8 cellular contexts compared by ENCODE assay signal in the genomic region with DNA sequence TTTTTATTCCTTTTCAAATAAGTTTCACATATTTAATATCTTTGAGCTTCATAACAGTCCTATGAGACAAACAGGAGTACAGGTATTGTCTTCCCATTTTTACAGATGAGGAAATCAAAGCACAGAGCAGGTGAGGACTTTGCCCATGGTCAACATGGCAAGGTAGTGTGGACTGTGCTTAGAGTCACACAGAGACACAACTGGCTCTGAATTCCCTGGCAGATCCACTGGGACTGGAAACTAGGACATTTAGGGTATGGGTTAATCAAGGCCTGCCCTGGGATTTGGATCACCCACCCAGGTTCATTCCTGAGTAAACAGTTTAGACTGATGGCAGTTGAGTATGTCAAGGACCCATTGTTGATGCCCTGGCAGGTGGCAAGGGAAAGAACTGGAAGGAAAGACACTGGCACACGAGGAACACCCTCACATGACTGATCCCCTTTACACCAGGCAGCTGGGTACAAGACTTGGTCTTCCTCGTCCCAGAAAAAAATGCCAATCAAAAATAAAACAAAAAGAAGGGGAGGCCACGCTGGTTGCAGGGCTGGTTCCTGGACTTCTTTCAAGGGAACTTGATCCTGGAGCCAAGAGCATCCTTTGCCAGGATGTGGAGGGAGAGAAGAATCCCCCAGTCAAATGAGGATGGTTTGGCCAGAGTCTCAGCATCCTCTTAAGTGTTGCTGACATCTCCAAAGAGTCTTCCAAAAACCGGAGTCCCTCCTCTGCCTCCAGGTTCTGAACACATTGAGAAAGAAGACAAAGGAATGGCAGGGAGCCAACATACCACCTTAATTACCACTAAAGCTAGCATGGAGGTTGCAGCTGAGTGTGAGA. TPM values are rescaled to one million over a fixed set of nuclear protein-coding genes. Genes with fewer than 3 reads are reported as not detected.
A peak's percentile ranks its signal among the peaks of the same experiment; 100 is the strongest.
DNase-seq lines count a peak whose midpoint lies in the region; ATAC-seq and TF ChIP-seq lines count a peak whose summit lies in the region.

No MANE protein-coding gene starts in this region.

- H3K9me3 Mint-ChIP-seq in stimulated activated effector memory CD8-positive, alpha-beta T cell treated with anti-CD3 and anti-CD28 coated beads, Interleukin-12 subunit alpha, Interleukin-12 subunit beta, amount 100 ng/mL, for 72 hours: no peaks in the 10 kb centered on the region
- no peaks in the 10 kb centered on the region for H3K9me3 Mint-ChIP-seq in T-helper 2 cell treated with Interferon-gamma antibody and Interleukin-4, amounts not matched to agents 5 μg/mL and 100 μg/mL, for 36 hours

- no peak for TF ChIP-seq POLR2A in adrenal gland (IDR thresholded peaks at IDR 0.05)

- 24 to 33% (median 32%) methylated on average over 4 of the region's 4 CpGs for WGBS in adrenal gland, 4 donors

- peak overlapping the region; percentile 33 for H3K4me3 Mint-ChIP-seq in stimulated activated effector memory CD8-positive, alpha-beta T cell treated with anti-CD3 and anti-CD28 coated beads, Interleukin-12 subunit alpha, Interleukin-12 subunit beta, amount 100 ng/mL, for 72 hours
- H3K4me3 Mint-ChIP-seq in T-helper 2 cell treated with Interferon-gamma antibody and Interleukin-4, amounts not matched to agents 5 μg/mL and 100 μg/mL, for 36 hours: no peak overlapping the region

- H3K27me3 Mint-ChIP-seq in T-helper 2 cell treated with Interferon-gamma antibody and Interleukin-4, amounts not matched to agents 5 μg/mL and 100 μg/mL, for 36 hours (ENCODE audit: low read depth): no peaks in the 10 kb centered on the region

- H3K4me1 Mint-ChIP-seq in stimulated activated effector memory CD8-positive, alpha-beta T cell treated with anti-CD3 and anti-CD28 coated beads, Interleukin-12 subunit alpha, Interleukin-12 subunit beta, amount 100 ng/mL, for 72 hours: peaks cover 52% of the 10 kb centered on the region
- H3K4me1 Mint-ChIP-seq in T-helper 2 cell treated with Interferon-gamma antibody and Interleukin-4, amounts not matched to agents 5 μg/mL and 100 μg/mL, for 36 hours (ENCODE audit: low read depth): peaks cover 27% of the 10 kb centered on the region

- ATAC-seq in stimulated activated effector memory CD8-positive, alpha-beta T cell treated with anti-CD3 and anti-CD28 coated beads, Interleukin-12 subunit alpha, Interleukin-12 subunit beta, amount 100 ng/mL, for 72 hours: no peak
- no peak for ATAC-seq in GM18502 (IDR thresholded peaks at IDR 0.05; ENCODE audit: poor library complexity, unreplicated experiment)
- ATAC-seq in HG02763 (IDR thresholded peaks at IDR 0.05; ENCODE audit: unreplicated experiment): no peak
- no peak for ATAC-seq in GM19328 (IDR thresholded peaks at IDR 0.05; ENCODE audit: unreplicated experiment)

- H3K36me3 ChIP-seq in HUES6 (ENCODE audit: control insufficient read depth, insufficient read depth, low read length): no peaks in the 10 kb centered on the region
- no peaks in the 10 kb centered on the region for H3K36me3 ChIP-seq in adrenal gland (replicated peaks in 1 of 2)

- H3K27me3 ChIP-seq in HUES6 (ENCODE audit: control insufficient read depth, insufficient read depth, low read length): no peaks in the 10 kb centered on the region
- no peaks in the 10 kb centered on the region for H3K27me3 ChIP-seq in adrenal gland

- H3K9me3 ChIP-seq in HUES6 (ENCODE audit: control insufficient read depth, insufficient read depth, low read depth, low read length): no peaks in the 10 kb centered on the region
- H3K9me3 ChIP-seq in adrenal gland (replicated peaks in 1 of 3): no peaks in the 10 kb centered on the region

- no peak overlapping the region; the same call in 1 of the 2 replicates for H3K27ac ChIP-seq in HUES6 (ENCODE audit: low read depth, low read length)
- H3K27ac ChIP-seq in adrenal gland: peak overlapping the region in 3 of 5 donors; percentile 75 to 92 (median 84)

- intact Hi-C loops in adrenal gland (cut with DNase I): loop anchor here in 1 of 2 donors (5.0 kb wide), 1 partner anchor 32 kb away; no protein-coding TSS in a partner anchor

- H3K9ac ChIP-seq in HUES6 (ENCODE audit: low read length): peak overlapping the region; percentile 52

- H3K4me1 ChIP-seq in HUES6 (ENCODE audit: control insufficient read depth, insufficient read depth, low read length) (peaks cover 73% of the 10 kb centered on the region), adrenal gland (replicated peaks in 1 of 2) (peaks cover 81 to 83% of the 10 kb centered on the region in 2 donors)

- no peaks in the 10 kb centered on the region for H3K36me3 Mint-ChIP-seq in stimulated activated effector memory CD8-positive, alpha-beta T cell treated with anti-CD3 and anti-CD28 coated beads, Interleukin-12 subunit alpha, Interleukin-12 subunit beta, amount 100 ng/mL, for 72 hours
- H3K36me3 Mint-ChIP-seq in T-helper 2 cell treated with Interferon-gamma antibody and Interleukin-4, amounts not matched to agents 5 μg/mL and 100 μg/mL, for 36 hours (ENCODE audit: low read depth): peaks cover 3% of the 10 kb centered on the region

- TF ChIP-seq CTCF in adrenal gland (IDR thresholded peaks at IDR 0.05): no peak

- H3K4me3 ChIP-seq in HUES6 (ENCODE audit: low read depth, low read length) (0 out of 2 replicates have a peak overlapping the region, but pooled peaks have one; percentile 3), adrenal gland (no peak overlapping the region)

- DNase-seq in adrenal gland (no peak), hypothalamus (lab: John Stamatoyannopoulos, UW) (peak in 33 of 51 donors; percentile 3 to 72 (median 34))
- DNase-seq in stimulated activated effector memory CD8-positive, alpha-beta T cell treated with anti-CD3 and anti-CD28 coated beads, Interleukin-12 subunit alpha, Interleukin-12 subunit beta, amount 100 ng/mL, for 72 hours (ENCODE audit: low spot score in 2 of 2): no peak
- no peak for DNase-seq in T-helper 2 cell treated with Interferon-gamma antibody and Interleukin-4, amounts not matched to agents 5 μg/mL and 100 μg/mL, for 36 hours (ENCODE audit: low spot score)

- H3K27ac Mint-ChIP-seq in stimulated activated effector memory CD8-positive, alpha-beta T cell treated with anti-CD3 and anti-CD28 coated beads, Interleukin-12 subunit alpha, Interleukin-12 subunit beta, amount 100 ng/mL, for 72 hours: no peak overlapping the region
- no peak overlapping the region for H3K27ac Mint-ChIP-seq in T-helper 2 cell treated with Interferon-gamma antibody and Interleukin-4, amounts not matched to agents 5 μg/mL and 100 μg/mL, for 36 hours

RNA-seq across cellular contexts. Expression of a gene that starts 34.9 kb away (rescaled TPM):
- total RNA-seq in adrenal gland: 10 to 100 TPM; 28.3 to 95.9 (median 61.2) TPM
- 10 to 100 TPM; 10.0 to 29.7 (median 27.3) TPM for polyA plus RNA-seq in adrenal gland

RNA-seq across cellular contexts. Expression of a gene that starts 37.0 kb away (rescaled TPM):
- total RNA-seq in adrenal gland: 1 to 10 TPM in 1 of 8 donors, under 1 TPM in 7; 0.19 to 1.3 (median 0.56) TPM
- under 1 TPM; 0.11 to 0.64 (median 0.40) TPM for polyA plus RNA-seq in adrenal gland

Comparison
In these comparisons a context has a peak if more than half of its experiments do, and no peak if none do; other contexts are left out.
1. DNase-seq: peak in hypothalamus (33 of 51); none in adrenal gland (0 of 7), stimulated activated effector memory CD8-positive, alpha-beta T cell treated with anti-CD3 and anti-CD28 coated beads, Interleukin-12 subunit alpha, Interleukin-12 subunit beta, amount 100 ng/mL, for 72 hours (0 of 2) and T-helper 2 cell treated with Interferon-gamma antibody and Interleukin-4, amounts not matched to agents 5 μg/mL and 100 μg/mL, for 36 hours (single experiment).